In the genomic region with DNA sequence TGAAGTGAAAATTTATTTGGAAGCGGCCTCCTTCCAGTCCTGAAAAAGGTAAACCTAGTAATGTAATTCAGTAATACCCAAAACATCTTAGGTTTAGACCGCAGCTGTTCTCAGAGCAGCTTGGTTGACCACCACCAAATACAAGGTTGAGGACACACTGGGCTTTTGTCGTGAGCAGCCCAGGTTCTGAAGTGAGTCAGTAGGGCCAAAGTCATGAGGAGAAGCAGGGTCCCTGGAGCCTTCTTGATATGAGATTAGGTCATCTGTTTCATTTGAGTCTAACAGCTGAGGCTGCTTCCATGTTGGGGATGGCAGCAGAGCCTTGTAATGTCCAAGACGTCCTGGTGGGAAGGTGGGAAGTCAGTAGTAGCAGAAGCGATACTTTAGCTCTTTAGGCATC, we compare ENCODE assay signal across 8 cellular contexts. TPM values are rescaled to one million over a fixed set of nuclear protein-coding genes. Genes with fewer than 3 reads are reported as not detected.
DNase-seq lines count a peak whose midpoint lies in the region; ATAC-seq and TF ChIP-seq lines count a peak whose summit lies in the region.

No MANE protein-coding gene starts in this region.

- DNase-seq in Karpas-422, result peak; percentile 47
- DNase-seq in choroid plexus epithelial cell (ENCODE audit: low read depth), result no peak
- no peak for DNase-seq in naive thymus-derived CD4-positive, alpha-beta T cell
- DNase-seq in iPS-NIHi7 (ENCODE audit: extremely low spot score), result no peak
- no peak for DNase-seq in HEK293T (ENCODE audit: extremely low spot score)
- no peak for DNase-seq in NCI-H2196 (lab: John Stamatoyannopoulos, UW; ENCODE audit: unreplicated experiment)
- no peak for DNase-seq in Kasumi-1 (lab: John Stamatoyannopoulos, UW)

- peaks cover 70% of the 10 kb centered on the region for H4K20me1 ChIP-seq in BLaER1
- H4K20me1 ChIP-seq in Karpas-422 (ENCODE audit: insufficient read depth, low read depth, low read length), result peaks cover 48% of the 10 kb centered on the region

- H3K4me3 Mint-ChIP-seq in naive thymus-derived CD4-positive, alpha-beta T cell, result peak overlapping the region; percentile 83 to 99 (median 94)

- intact Hi-C loops in naive thymus-derived CD4-positive, alpha-beta T cell (cut with micrococcal nuclease), result loop anchor here in 1 of 2 donors (10.0 kb wide), 1 partner anchor 669 kb away; a partner anchor contains a TSS

- H3K36me3 ChIP-seq in BLaER1 (peaks cover 43% of the 10 kb centered on the region), Karpas-422 (ENCODE audit: insufficient read depth, low read length) (peaks cover 33% of the 10 kb centered on the region; the same call in 1 of the 2 replicates)
- peaks cover 0 to 21% (median 3%) of the 10 kb centered on the region in 3 experiments for H3K36me3 ChIP-seq in naive thymus-derived CD4-positive, alpha-beta T cell (ENCODE audit: control insufficient read depth in 2 of 3, insufficient read depth in 3 of 3, low read length in 3 of 3)

- POLR2A ChIA-PET in naive thymus-derived CD4-positive, alpha-beta T cell (lab: Charles Lee), result interaction anchor here (0.8 to 4.1 kb wide), 5 partner anchors 11 to 44 kb away, joined by 3 to 29 read pairs (median 3); no protein-coding TSS in a partner anchor
- POLR2A ChIA-PET in HEK293T (lab: Yijun Ruan, JAX), result interaction anchor here (5.1 kb wide), 1 partner anchor 33 kb away, joined by 44 read pairs; no protein-coding TSS in a partner anchor

- no peak overlapping the region for H2AFZ ChIP-seq in Karpas-422 (ENCODE audit: low read length)

- no peak for ATAC-seq in naive thymus-derived CD4-positive, alpha-beta T cell

- H3K27me3 ChIP-seq in BLaER1, result no peaks in the 10 kb centered on the region
- no peaks in the 10 kb centered on the region for H3K27me3 ChIP-seq in Karpas-422 (ENCODE audit: low read length)
- H3K27me3 ChIP-seq in naive thymus-derived CD4-positive, alpha-beta T cell (ENCODE audit: control insufficient read depth in 2 of 2, insufficient read depth in 2 of 2, low read length in 2 of 2), result no peaks in the 10 kb centered on the region

- H3K9ac ChIP-seq in BLaER1 (peak overlapping the region; percentile 95), Karpas-422 (ENCODE audit: low read length) (peak overlapping the region; percentile 88)

- peak overlapping the region; percentile 84 for H3K4me2 ChIP-seq in BLaER1
- peak overlapping the region; percentile 99 for H3K4me2 ChIP-seq in Karpas-422 (ENCODE audit: low read depth, low read length, poor library complexity, severe bottlenecking)

- peak overlapping the region; percentile 15; the same call in 1 of the 2 replicates for H3K27ac ChIP-seq in BLaER1
- no peak overlapping the region for H3K27ac ChIP-seq in Karpas-422 (ENCODE audit: low read length)
- peak overlapping the region; percentile 93 for H3K27ac ChIP-seq in naive thymus-derived CD4-positive, alpha-beta T cell (ENCODE audit: low read depth, low read length)

- H3K27me3 Mint-ChIP-seq in naive thymus-derived CD4-positive, alpha-beta T cell, result peaks cover 0 to 3% (median 0%) of the 10 kb centered on the region in 5 donors

- peaks cover 58 to 73% (median 64%) of the 10 kb centered on the region in 7 donors for H3K4me1 Mint-ChIP-seq in naive thymus-derived CD4-positive, alpha-beta T cell

- H3K9me3 ChIP-seq in BLaER1 (no peaks in the 10 kb centered on the region), Karpas-422 (ENCODE audit: low read length) (no peaks in the 10 kb centered on the region)
- H3K9me3 ChIP-seq in naive thymus-derived CD4-positive, alpha-beta T cell (ENCODE audit: control insufficient read depth in 2 of 3, low read length in 3 of 3), result no peaks in the 10 kb centered on the region

- peaks cover 0 to 4% (median 0%) of the 10 kb centered on the region in 11 donors for H3K9me3 Mint-ChIP-seq in naive thymus-derived CD4-positive, alpha-beta T cell

- H3K27ac Mint-ChIP-seq in naive thymus-derived CD4-positive, alpha-beta T cell, result peak overlapping the region; percentile 30 to 98 (median 91)

- peaks cover 70% of the 10 kb centered on the region for H3K79me2 ChIP-seq in Karpas-422 (ENCODE audit: low read length)

- H3K4me3 ChIP-seq in BLaER1 (peak overlapping the region; percentile 86), Karpas-422 (ENCODE audit: low read length) (peak overlapping the region; percentile 95), choroid plexus epithelial cell (ENCODE audit: low read depth, low read length) (peak overlapping the region; percentile 87)
- peak overlapping the region; percentile 78 for H3K4me3 ChIP-seq in naive thymus-derived CD4-positive, alpha-beta T cell (ENCODE audit: low read length)

- H3K36me3 Mint-ChIP-seq in naive thymus-derived CD4-positive, alpha-beta T cell, result peaks cover 8 to 36% (median 10%) of the 10 kb centered on the region in 5 donors

- no peak for TF ChIP-seq CTCF in choroid plexus epithelial cell (conservative IDR thresholded peaks at IDR 0.05; ENCODE audit: low read depth, low read length)

- peaks cover 73% of the 10 kb centered on the region for H3K4me1 ChIP-seq in BLaER1
- peaks cover 47% of the 10 kb centered on the region for H3K4me1 ChIP-seq in Karpas-422 (ENCODE audit: low read length)
- H3K4me1 ChIP-seq in naive thymus-derived CD4-positive, alpha-beta T cell (ENCODE audit: control insufficient read depth in 2 of 2, insufficient read depth in 2 of 2, low read length in 2 of 2), result peaks cover 38 to 57% of the 10 kb centered on the region in 2 donors

- CTCF ChIA-PET in naive thymus-derived CD4-positive, alpha-beta T cell (lab: Charles Lee), result interaction anchor here (0.9 to 1.0 kb wide), 2 partner anchors 31 to 33 kb away, joined by 3 read pairs; no protein-coding TSS in a partner anchor
- CTCF ChIA-PET in HEK293T (lab: Yijun Ruan, JAX), result interaction anchor here (0.7 to 1.4 kb wide), 4 partner anchors 42 to 424 kb away, joined by 3 to 7 read pairs (median 4); no protein-coding TSS in a partner anchor

- H3K9me2 ChIP-seq in Karpas-422 (replicated peaks; ENCODE audit: insufficient read depth, low read length), result no peaks in the 10 kb centered on the region

TF ChIP-seq in HEK293T, 16 proteins besides CTCF, POLR2A, EP300 and RAD21:
- TF ChIP-seq LEF1 (IDR thresholded peaks at IDR 0.05; ENCODE audit: borderline replicate concordance) (no peak), FOXM1 (IDR thresholded peaks at IDR 0.05; ENCODE audit: borderline replicate concordance) (no peak), HDGF (IDR thresholded peaks at IDR 0.05; ENCODE audit: borderline replicate concordance) (no peak), TARDBP (IDR thresholded peaks at IDR 0.05) (no peak), FOXA1 (IDR thresholded peaks at IDR 0.05) (no peak), L3MBTL2 (conservative IDR thresholded peaks at IDR 0.05) (no peak), ARNT (IDR thresholded peaks at IDR 0.05) (no peak), NFRKB (IDR thresholded peaks at IDR 0.05) (no peak), ZNF384 (IDR thresholded peaks at IDR 0.05) (no peak), SP1 (IDR thresholded peaks at IDR 0.05) (no peak), BHLHE40 (IDR thresholded peaks at IDR 0.05; ENCODE audit: borderline replicate concordance) (no peak), ELF4 (IDR thresholded peaks at IDR 0.05) (no peak)
- TF ChIP-seq, protein P1, sequence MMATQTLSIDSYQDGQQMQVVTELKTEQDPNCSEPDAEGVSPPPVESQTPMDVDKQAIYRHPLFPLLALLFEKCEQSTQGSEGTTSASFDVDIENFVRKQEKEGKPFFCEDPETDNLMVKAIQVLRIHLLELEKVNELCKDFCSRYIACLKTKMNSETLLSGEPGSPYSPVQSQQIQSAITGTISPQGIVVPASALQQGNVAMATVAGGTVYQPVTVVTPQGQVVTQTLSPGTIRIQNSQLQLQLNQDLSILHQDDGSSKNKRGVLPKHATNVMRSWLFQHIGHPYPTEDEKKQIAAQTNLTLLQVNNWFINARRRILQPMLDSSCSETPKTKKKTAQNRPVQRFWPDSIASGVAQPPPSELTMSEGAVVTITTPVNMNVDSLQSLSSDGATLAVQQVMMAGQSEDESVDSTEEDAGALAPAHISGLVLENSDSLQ (IDR thresholded peaks at IDR 0.05), result no peak

RNA-seq across cellular contexts. Expression of a gene that starts 2.2 kb away (rescaled TPM):
- 124 and 145 TPM in 2 replicates for total RNA-seq in Karpas-422 (2014; rRNA removed; shearing (Covaris generic); ENCODE audit: low replicate concordance)
- total RNA-seq in naive thymus-derived CD4-positive, alpha-beta T cell, result 100 to 1,000 TPM in 3 of 5 experiments, 10 to 100 TPM in 2; 97.4 to 135 (median 108) TPM
- polyA plus RNA-seq in naive thymus-derived CD4-positive, alpha-beta T cell, result 100 to 1,000 TPM; 121 to 154 TPM

RNA-seq across cellular contexts. Expression of a gene that starts 39.6 kb away (rescaled TPM):
- 12.0 and 12.1 TPM in 2 replicates for total RNA-seq in Karpas-422 (2014; rRNA removed; shearing (Covaris generic); ENCODE audit: low replicate concordance)
- total RNA-seq in naive thymus-derived CD4-positive, alpha-beta T cell, result 10 to 100 TPM; 12.9 to 21.6 (median 16.5) TPM
- 1 to 10 TPM in 1 of 2 donors, under 1 TPM in 1; 0.89 to 2.0 TPM for polyA plus RNA-seq in naive thymus-derived CD4-positive, alpha-beta T cell
